9 cellular contexts compared by ENCODE assay signal in the genomic region with DNA sequence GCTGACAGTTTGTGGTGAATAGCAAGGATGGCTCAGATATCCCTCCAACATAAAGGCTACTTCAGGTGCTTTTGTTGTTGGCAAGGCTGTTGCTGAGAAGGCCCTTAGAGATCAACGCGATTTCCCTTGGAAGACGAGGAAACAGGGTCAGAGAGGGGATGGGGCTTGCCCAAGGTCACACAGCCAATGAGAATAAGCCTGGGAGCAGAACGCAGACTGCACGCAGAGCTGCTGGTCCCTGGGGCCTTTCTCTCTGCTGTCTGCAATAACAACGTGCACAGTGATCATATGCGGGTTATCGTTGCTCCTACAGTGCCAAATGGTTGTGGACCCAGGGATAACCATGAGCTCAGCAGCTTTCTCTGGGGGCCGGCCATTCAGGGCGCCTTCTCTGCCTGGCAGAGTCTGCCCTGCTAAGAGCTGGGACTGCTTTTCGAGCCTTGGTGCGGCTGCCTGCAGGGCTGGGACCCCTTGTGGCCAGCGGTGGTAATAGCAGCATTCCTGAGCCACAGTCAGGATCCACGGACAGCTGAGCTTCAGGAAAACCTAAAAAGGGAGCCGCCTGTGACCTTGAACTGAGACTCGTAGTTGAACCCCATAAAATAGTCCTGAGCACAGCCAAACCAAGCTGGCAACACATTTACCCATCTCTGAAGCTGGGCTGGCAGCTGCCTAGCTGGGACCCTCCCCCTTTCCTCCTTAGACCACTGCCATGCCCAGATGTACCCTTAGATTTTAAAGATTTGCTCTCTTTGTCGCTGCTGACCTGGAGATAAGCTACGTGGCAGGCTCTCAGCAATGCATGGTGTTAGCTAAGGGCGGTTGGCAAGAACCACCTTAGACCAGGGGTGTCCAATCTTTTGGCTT. TPM values are rescaled to one million over a fixed set of nuclear protein-coding genes. Genes with fewer than 3 reads are reported as not detected.
DNase-seq lines count a peak whose midpoint lies in the region; ATAC-seq and TF ChIP-seq lines count a peak whose summit lies in the region.
"Had no signal": no experiment of that assay in that cellular context is flagged by ENCODE, and none has a peak within 500 bp of the region (broad histone marks: within the 10 kb centered on the region; RNA-seq: fewer than 3 reads in every experiment).

No MANE protein-coding gene starts in this region.

- H3K27ac Mint-ChIP-seq in stimulated activated memory B cell treated with anti-CD40 and anti-IgM and Interleukin-4, amounts not matched to agents 10 μg/mL and 1 μg/mL and 100 μg/mL, for 72 hours, result no peak overlapping the region

- DNase-seq in DMS79 (lab: John Stamatoyannopoulos, UW) (peak; percentile 24), SKM-1 (lab: John Stamatoyannopoulos, UW; ENCODE audit: unreplicated experiment) (peak; percentile 49), amniotic epithelial cell (ENCODE audit: low read depth) (peak; percentile 59), left ventricle myocardium inferior (peak; percentile 69), prostate gland (ENCODE audit: low spot score) (peak; percentile 71)

- no peak overlapping the region for H3K27ac ChIP-seq in HUES64 (ENCODE audit: low read depth, low read length)
- H3K27ac ChIP-seq in left ventricle myocardium inferior (replicated peaks), result no peak overlapping the region
- peak overlapping the region; percentile 73 to 81 for H3K27ac ChIP-seq in prostate gland
- H3K27ac ChIP-seq: epithelial cell of prostate had no signal

- intact Hi-C loops in left ventricle myocardium inferior (cut with micrococcal nuclease), result no loop called here
- intact Hi-C loops in prostate gland (cut with DNase I), result loop anchor here (5.0 kb wide), 1 partner anchor 42 kb away; a partner anchor contains a TSS

- H3K9me3 ChIP-seq in HUES64 (ENCODE audit: insufficient read depth, low read depth, low read length), result no peaks in the 10 kb centered on the region
- H3K9me3 ChIP-seq in left ventricle myocardium inferior (replicated peaks), result no peaks in the 10 kb centered on the region
- no peaks in the 10 kb centered on the region for H3K9me3 ChIP-seq in prostate gland

- H3K4me1 ChIP-seq in HUES64 (ENCODE audit: insufficient read depth, low read length) (peaks cover 7% of the 10 kb centered on the region; the same call in 1 of the 2 replicates), left ventricle myocardium inferior (peaks cover 8% of the 10 kb centered on the region), prostate gland (replicated peaks) (peaks cover 6% of the 10 kb centered on the region)

- H3K27me3 ChIP-seq in HUES64 (ENCODE audit: insufficient read depth, low read length) (no peaks in the 10 kb centered on the region), left ventricle myocardium inferior (ENCODE audit: low read depth) (no peaks in the 10 kb centered on the region), prostate gland (replicated peaks; ENCODE audit: insufficient read depth) (no peaks in the 10 kb centered on the region)

- TF ChIP-seq POLR2A in prostate gland (IDR thresholded peaks at IDR 0.05), result no peak

- H3K36me3 ChIP-seq in HUES64 (ENCODE audit: insufficient read depth, low read length), result no peaks in the 10 kb centered on the region
- peaks cover 14% of the 10 kb centered on the region for H3K36me3 ChIP-seq in left ventricle myocardium inferior
- H3K36me3 ChIP-seq in prostate gland, result peaks cover 0 to 3% of the 10 kb centered on the region in 2 donors

- 17% methylated on average over 19 of the region's 19 CpGs for WGBS in HUES64
- 14% methylated on average over 19 of the region's 19 CpGs for WGBS in prostate gland

- H3K9ac ChIP-seq in HUES64 (ENCODE audit: low read depth, low read length), result no peak overlapping the region

- H3K27me3 Mint-ChIP-seq in stimulated activated memory B cell treated with anti-CD40 and anti-IgM and Interleukin-4, amounts not matched to agents 10 μg/mL and 1 μg/mL and 100 μg/mL, for 72 hours, result no peaks in the 10 kb centered on the region

- H3K4me3 ChIP-seq in HUES64 (ENCODE audit: low read length), result peak overlapping the region; percentile 33
- H3K4me3 ChIP-seq in left ventricle myocardium inferior, result peak overlapping the region; percentile 29
- H3K4me3 ChIP-seq in prostate gland, result no peak overlapping the region

- no peak for ATAC-seq in stimulated activated memory B cell treated with anti-CD40 and anti-IgM and Interleukin-4, amounts not matched to agents 10 μg/mL and 1 μg/mL and 100 μg/mL, for 72 hours
- ATAC-seq in HG03108 (IDR thresholded peaks at IDR 0.05; ENCODE audit: unreplicated experiment), result no peak

- no peaks in the 10 kb centered on the region for H3K9me3 Mint-ChIP-seq in stimulated activated memory B cell treated with anti-CD40 and anti-IgM and Interleukin-4, amounts not matched to agents 10 μg/mL and 1 μg/mL and 100 μg/mL, for 72 hours

- peak; percentile 96 for TF ChIP-seq CTCF in left ventricle myocardium inferior (IDR thresholded peaks at IDR 0.05; ENCODE audit: borderline replicate concordance)
- peak; percentile 73 to 94 (median 85) for TF ChIP-seq CTCF in prostate gland (IDR thresholded peaks at IDR 0.05)

- H3K4me1 Mint-ChIP-seq in stimulated activated memory B cell treated with anti-CD40 and anti-IgM and Interleukin-4, amounts not matched to agents 10 μg/mL and 1 μg/mL and 100 μg/mL, for 72 hours, result peaks cover 5% of the 10 kb centered on the region

- no peak overlapping the region for H3K4me3 Mint-ChIP-seq in stimulated activated memory B cell treated with anti-CD40 and anti-IgM and Interleukin-4, amounts not matched to agents 10 μg/mL and 1 μg/mL and 100 μg/mL, for 72 hours

- H3K36me3 Mint-ChIP-seq in stimulated activated memory B cell treated with anti-CD40 and anti-IgM and Interleukin-4, amounts not matched to agents 10 μg/mL and 1 μg/mL and 100 μg/mL, for 72 hours, result peaks cover 29% of the 10 kb centered on the region

RNA-seq across cellular contexts. Expression of a gene that starts 39.8 kb away (rescaled TPM):
- polyA plus RNA-seq in HUES64 (2013, experiment 1 of 2), result not detected
- 0.57 TPM for polyA plus RNA-seq in HUES64 (2013, experiment 2 of 2)
- not detected for total RNA-seq in left ventricle myocardium inferior
- total RNA-seq in prostate gland, result not detected

Comparison
In these comparisons a context has a peak if more than half of its experiments do, and no peak if none do; other contexts are left out.
1. H3K27ac ChIP-seq: peak in prostate gland (2 of 2); none in HUES64 (single experiment) and left ventricle myocardium inferior (single experiment).
2. H3K4me3 ChIP-seq: peak in HUES64 (single experiment) and left ventricle myocardium inferior (single experiment); none in prostate gland (0 of 2).
3. Peak in every context shown above with its lines, with median percentiles within 50 percentile points of each other: DNase-seq.